9 cellular contexts compared by ENCODE assay signal in genomic region chr4:10013722-10014121, GRCh38. TPM values are rescaled to one million over a fixed set of nuclear protein-coding genes. Genes with fewer than 3 reads are reported as not detected.
A peak's percentile ranks its signal among the peaks of the same experiment; 100 is the strongest.
DNase-seq lines count a peak whose midpoint lies in the region; ATAC-seq and TF ChIP-seq lines count a peak whose summit lies in the region.
"Had no signal": no experiment of that assay in that cellular context is flagged by ENCODE, and none has a peak within 500 bp of the region (broad histone marks: within the 10 kb centered on the region; RNA-seq: fewer than 3 reads in every experiment).

No MANE protein-coding gene starts in this region.

- H2AFZ ChIP-seq in GM23338: peak overlapping the region; percentile 85

- H3K4me2 ChIP-seq in GM23338: no peak overlapping the region

- H3K27ac ChIP-seq in GM23338 (ENCODE audit: low read depth) (no peak overlapping the region), cardiac muscle cell (no peak overlapping the region)

- peak; percentile 52 to 53 for DNase-seq in NCI-H187 (lab: John Stamatoyannopoulos, UW)
- DNase-seq in NCI-H187 treated with DMSO at 0.1 percent for 48 hours (lab: John Stamatoyannopoulos, UW): no peak
- peak; percentile 87 for DNase-seq in GM23338 (ENCODE audit: low spot score)
- DNase-seq in NAMALWA (ENCODE audit: low spot score): peak; percentile 57
- DNase-seq in activated CD4-positive, alpha-beta memory T cell treated with anti-CD3 and anti-CD28 coated beads, Interleukin-2, amount 10 ng/mL, durations not matched to agents 7 days and 5 days: peak; percentile 66
- peak; percentile 43 to 73 for DNase-seq in cardiac muscle cell (ENCODE audit: low read depth in 1 of 2, low spot score in 1 of 2)
- peak; percentile 21 for DNase-seq in stimulated activated CD4-positive, alpha-beta T cell treated with anti-CD3 and anti-CD28 coated beads, Interleukin-4, amount 100 ng/mL, for 24 hours
- DNase-seq in NCI-H2227 (lab: John Stamatoyannopoulos, UW; ENCODE audit: unreplicated experiment): no peak

- TF ChIP-seq CTCF in GM23338 (conservative IDR thresholded peaks at IDR 0.05; ENCODE audit: low read depth in 2 of 2): peak; percentile 66 to 88
- peak; percentile 53 for TF ChIP-seq CTCF in cardiac muscle cell (IDR thresholded peaks at IDR 0.05; ENCODE audit: low read depth, low read length)

- H3K4me3 Mint-ChIP-seq in GM23338: no peak overlapping the region
- H3K4me3 Mint-ChIP-seq in activated CD4-positive, alpha-beta memory T cell treated with anti-CD3 and anti-CD28 coated beads, Interleukin-2, amount 10 ng/mL, durations not matched to agents 7 days and 5 days: no peak overlapping the region
- H3K4me3 Mint-ChIP-seq: CD4-positive, CD25-positive, alpha-beta regulatory T cell had no signal

- no peaks in the 10 kb centered on the region for H3K9me3 ChIP-seq in cardiac muscle cell (ENCODE audit: low read depth)

- H3K9me3 Mint-ChIP-seq in GM23338: no peaks in the 10 kb centered on the region
- H3K9me3 Mint-ChIP-seq in activated CD4-positive, alpha-beta memory T cell treated with anti-CD3 and anti-CD28 coated beads, Interleukin-2, amount 10 ng/mL, durations not matched to agents 7 days and 5 days: no peaks in the 10 kb centered on the region
- H3K9me3 Mint-ChIP-seq: CD4-positive, CD25-positive, alpha-beta regulatory T cell had no signal

- no peaks in the 10 kb centered on the region for H3K36me3 Mint-ChIP-seq in GM23338 (ENCODE audit: low read depth)
- no peaks in the 10 kb centered on the region for H3K36me3 Mint-ChIP-seq in activated CD4-positive, alpha-beta memory T cell treated with anti-CD3 and anti-CD28 coated beads, Interleukin-2, amount 10 ng/mL, durations not matched to agents 7 days and 5 days (ENCODE audit: low read depth)
- H3K36me3 Mint-ChIP-seq: CD4-positive, CD25-positive, alpha-beta regulatory T cell had no signal

- POLR2A ChIA-PET in activated CD4-positive, alpha-beta memory T cell treated with anti-CD3 and anti-CD28 coated beads, Interleukin-2, amount 10 ng/mL, durations not matched to agents 7 days and 5 days (lab: Charles Lee): interaction anchor here (0.7 to 2.1 kb wide), 4 partner anchors 249 to 322 kb away, joined by 3 to 6 read pairs (median 5); no protein-coding TSS in a partner anchor

- no peaks in the 10 kb centered on the region; the same call in 2 of the 3 replicates for H3K4me1 Mint-ChIP-seq in GM23338
- peaks cover 25% of the 10 kb centered on the region for H3K4me1 Mint-ChIP-seq in activated CD4-positive, alpha-beta memory T cell treated with anti-CD3 and anti-CD28 coated beads, Interleukin-2, amount 10 ng/mL, durations not matched to agents 7 days and 5 days

- ATAC-seq in GM23338: peak; percentile 84

- no peaks in the 10 kb centered on the region for H3K9me2 ChIP-seq in GM23338 (ENCODE audit: insufficient read depth)

- no peaks in the 10 kb centered on the region for H3F3A ChIP-seq in GM23338 (replicated peaks; ENCODE audit: low read depth)

- no peak overlapping the region for H3K27ac Mint-ChIP-seq in GM23338
- H3K27ac Mint-ChIP-seq in activated CD4-positive, alpha-beta memory T cell treated with anti-CD3 and anti-CD28 coated beads, Interleukin-2, amount 10 ng/mL, durations not matched to agents 7 days and 5 days: no peak overlapping the region
- H3K27ac Mint-ChIP-seq: CD4-positive, CD25-positive, alpha-beta regulatory T cell had no signal

- no peak overlapping the region for H3K4me3 ChIP-seq in GM23338
- no peak overlapping the region for H3K4me3 ChIP-seq in cardiac muscle cell

- H3K27me3 Mint-ChIP-seq in GM23338 (ENCODE audit: insufficient read depth, low read depth, poor library complexity): peaks cover 5% of the 10 kb centered on the region
- no peaks in the 10 kb centered on the region for H3K27me3 Mint-ChIP-seq in activated CD4-positive, alpha-beta memory T cell treated with anti-CD3 and anti-CD28 coated beads, Interleukin-2, amount 10 ng/mL, durations not matched to agents 7 days and 5 days
- H3K27me3 Mint-ChIP-seq: CD4-positive, CD25-positive, alpha-beta regulatory T cell had no signal

- no peaks in the 10 kb centered on the region for H3K79me2 ChIP-seq in GM23338 (replicated peaks; ENCODE audit: insufficient read depth)

- H3K4me1 ChIP-seq in GM23338 (ENCODE audit: insufficient read depth) (no peaks in the 10 kb centered on the region), cardiac muscle cell (ENCODE audit: low read depth) (no peaks in the 10 kb centered on the region)

- H4K20me1 ChIP-seq in GM23338 (replicated peaks; ENCODE audit: insufficient read depth): no peaks in the 10 kb centered on the region

- CTCF ChIA-PET in activated CD4-positive, alpha-beta memory T cell treated with anti-CD3 and anti-CD28 coated beads, Interleukin-2, amount 10 ng/mL, durations not matched to agents 7 days and 5 days (lab: Charles Lee): interaction anchor here (0.6 to 6.3 kb wide), 28 partner anchors 9 to 1807 kb away, joined by 3 to 136 read pairs (median 6); no protein-coding TSS in a partner anchor

- H3K36me3 ChIP-seq in GM23338 (ENCODE audit: insufficient read depth) (no peaks in the 10 kb centered on the region), cardiac muscle cell (no peaks in the 10 kb centered on the region)

- no peaks in the 10 kb centered on the region for H3K27me3 ChIP-seq in GM23338 (ENCODE audit: insufficient read depth)
- no peaks in the 10 kb centered on the region for H3K27me3 ChIP-seq in cardiac muscle cell

TF ChIP-seq in GM23338, 12 proteins besides CTCF, POLR2A, EP300 and RAD21 (continues in another document):
- TF ChIP-seq STAT1 (IDR thresholded peaks at IDR 0.05; ENCODE audit: unreplicated experiment) (no peak), NANOG (IDR thresholded peaks at IDR 0.05; ENCODE audit: borderline replicate concordance) (no peak), EZH2phosphoT487 (IDR thresholded peaks at IDR 0.05; ENCODE audit: unreplicated experiment) (no peak), CREB1 (CRISPR knock-in tag; IDR thresholded peaks at IDR 0.05; ENCODE audit: low read depth) (no peak), POLR2AphosphoS5 (IDR thresholded peaks at IDR 0.05; ENCODE audit: low read depth) (no peak), JUNB (IDR thresholded peaks at IDR 0.05; ENCODE audit: unreplicated experiment) (no peak)
- TF ChIP-seq, protein P1, sequence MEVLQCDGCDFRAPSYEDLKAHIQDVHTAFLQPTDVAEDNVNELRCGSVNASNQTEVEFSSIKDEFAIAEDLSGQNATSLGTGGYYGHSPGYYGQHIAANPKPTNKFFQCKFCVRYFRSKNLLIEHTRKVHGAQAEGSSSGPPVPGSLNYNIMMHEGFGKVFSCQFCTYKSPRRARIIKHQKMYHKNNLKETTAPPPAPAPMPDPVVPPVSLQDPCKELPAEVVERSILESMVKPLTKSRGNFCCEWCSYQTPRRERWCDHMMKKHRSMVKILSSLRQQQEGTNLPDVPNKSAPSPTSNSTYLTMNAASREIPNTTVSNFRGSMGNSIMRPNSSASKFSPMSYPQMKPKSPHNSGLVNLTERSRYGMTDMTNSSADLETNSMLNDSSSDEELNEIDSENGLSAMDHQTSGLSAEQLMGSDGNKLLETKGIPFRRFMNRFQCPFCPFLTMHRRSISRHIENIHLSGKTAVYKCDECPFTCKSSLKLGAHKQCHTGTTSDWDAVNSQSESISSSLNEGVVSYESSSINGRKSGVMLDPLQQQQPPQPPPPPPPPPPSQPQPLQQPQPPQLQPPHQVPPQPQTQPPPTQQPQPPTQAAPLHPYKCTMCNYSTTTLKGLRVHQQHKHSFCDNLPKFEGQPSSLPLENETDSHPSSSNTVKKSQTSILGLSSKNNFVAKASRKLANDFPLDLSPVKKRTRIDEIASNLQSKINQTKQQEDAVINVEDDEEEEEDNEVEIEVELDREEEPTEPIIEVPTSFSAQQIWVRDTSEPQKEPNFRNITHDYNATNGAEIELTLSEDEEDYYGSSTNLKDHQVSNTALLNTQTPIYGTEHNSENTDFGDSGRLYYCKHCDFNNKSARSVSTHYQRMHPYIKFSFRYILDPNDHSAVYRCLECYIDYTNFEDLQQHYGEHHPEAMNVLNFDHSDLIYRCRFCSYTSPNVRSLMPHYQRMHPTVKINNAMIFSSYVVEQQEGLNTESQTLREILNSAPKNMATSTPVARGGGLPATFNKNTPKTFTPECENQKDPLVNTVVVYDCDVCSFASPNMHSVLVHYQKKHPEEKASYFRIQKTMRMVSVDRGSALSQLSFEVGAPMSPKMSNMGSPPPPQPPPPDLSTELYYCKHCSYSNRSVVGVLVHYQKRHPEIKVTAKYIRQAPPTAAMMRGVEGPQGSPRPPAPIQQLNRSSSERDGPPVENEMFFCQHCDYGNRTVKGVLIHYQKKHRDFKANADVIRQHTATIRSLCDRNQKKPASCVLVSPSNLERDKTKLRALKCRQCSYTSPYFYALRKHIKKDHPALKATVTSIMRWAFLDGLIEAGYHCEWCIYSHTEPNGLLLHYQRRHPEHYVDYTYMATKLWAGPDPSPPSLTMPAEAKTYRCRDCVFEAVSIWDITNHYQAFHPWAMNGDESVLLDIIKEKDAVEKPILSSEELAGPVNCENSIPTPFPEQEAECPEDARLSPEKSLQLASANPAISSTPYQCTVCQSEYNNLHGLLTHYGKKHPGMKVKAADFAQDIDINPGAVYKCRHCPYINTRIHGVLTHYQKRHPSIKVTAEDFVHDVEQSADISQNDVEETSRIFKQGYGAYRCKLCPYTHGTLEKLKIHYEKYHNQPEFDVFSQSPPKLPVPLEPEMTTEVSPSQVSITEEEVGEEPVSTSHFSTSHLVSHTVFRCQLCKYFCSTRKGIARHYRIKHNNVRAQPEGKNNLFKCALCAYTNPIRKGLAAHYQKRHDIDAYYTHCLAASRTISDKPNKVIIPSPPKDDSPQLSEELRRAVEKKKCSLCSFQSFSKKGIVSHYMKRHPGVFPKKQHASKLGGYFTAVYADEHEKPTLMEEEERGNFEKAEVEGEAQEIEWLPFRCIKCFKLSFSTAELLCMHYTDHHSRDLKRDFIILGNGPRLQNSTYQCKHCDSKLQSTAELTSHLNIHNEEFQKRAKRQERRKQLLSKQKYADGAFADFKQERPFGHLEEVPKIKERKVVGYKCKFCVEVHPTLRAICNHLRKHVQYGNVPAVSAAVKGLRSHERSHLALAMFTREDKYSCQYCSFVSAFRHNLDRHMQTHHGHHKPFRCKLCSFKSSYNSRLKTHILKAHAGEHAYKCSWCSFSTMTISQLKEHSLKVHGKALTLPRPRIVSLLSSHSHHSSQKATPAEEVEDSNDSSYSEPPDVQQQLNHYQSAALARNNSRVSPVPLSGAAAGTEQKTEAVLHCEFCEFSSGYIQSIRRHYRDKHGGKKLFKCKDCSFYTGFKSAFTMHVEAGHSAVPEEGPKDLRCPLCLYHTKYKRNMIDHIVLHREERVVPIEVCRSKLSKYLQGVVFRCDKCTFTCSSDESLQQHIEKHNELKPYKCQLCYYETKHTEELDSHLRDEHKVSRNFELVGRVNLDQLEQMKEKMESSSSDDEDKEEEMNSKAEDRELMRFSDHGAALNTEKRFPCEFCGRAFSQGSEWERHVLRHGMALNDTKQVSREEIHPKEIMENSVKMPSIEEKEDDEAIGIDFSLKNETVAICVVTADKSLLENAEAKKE (CRISPR knock-in tag; IDR thresholded peaks at IDR 0.05): no peak

RNA-seq across cellular contexts. Expression of gene SLC2A9, which starts 7.6 kb away (rescaled TPM):
- 0.21 TPM in 1 of 2 replicates, not detected in the other for total RNA-seq in GM23338 (2014; rRNA removed; shearing (Covaris generic))
- 0.17 and 0.40 TPM in 2 replicates for polyA plus RNA-seq in GM23338 (2016; fragmentation: Nextera tagmentation; extraction: Ambion mirVana)
- total RNA-seq in activated CD4-positive, alpha-beta memory T cell treated with anti-CD3 and anti-CD28 coated beads, Interleukin-2, amount 10 ng/mL, durations not matched to agents 7 days and 5 days: under 1 TPM; 0.55 to 0.83 TPM
- 0.42 and 0.95 TPM in 2 replicates for total RNA-seq in cardiac muscle cell
- 1.1 and 1.3 TPM in 2 replicates for polyA plus RNA-seq in cardiac muscle cell

Comparison
In these comparisons a context has a peak if more than half of its experiments do, and no peak if none do; other contexts are left out.
1. DNase-seq: peak in NCI-H187 (2 of 2), GM23338 (single experiment), NAMALWA (single experiment), activated CD4-positive, alpha-beta memory T cell treated with anti-CD3 and anti-CD28 coated beads, Interleukin-2, amount 10 ng/mL, durations not matched to agents 7 days and 5 days (single experiment), cardiac muscle cell (2 of 2) and stimulated activated CD4-positive, alpha-beta T cell treated with anti-CD3 and anti-CD28 coated beads, Interleukin-4, amount 100 ng/mL, for 24 hours (single experiment); none in NCI-H187 treated with DMSO at 0.1 percent for 48 hours (single experiment) and NCI-H2227 (single experiment).